Comparison of ENCODE assay signal across 21 cellular contexts in the genomic region with DNA sequence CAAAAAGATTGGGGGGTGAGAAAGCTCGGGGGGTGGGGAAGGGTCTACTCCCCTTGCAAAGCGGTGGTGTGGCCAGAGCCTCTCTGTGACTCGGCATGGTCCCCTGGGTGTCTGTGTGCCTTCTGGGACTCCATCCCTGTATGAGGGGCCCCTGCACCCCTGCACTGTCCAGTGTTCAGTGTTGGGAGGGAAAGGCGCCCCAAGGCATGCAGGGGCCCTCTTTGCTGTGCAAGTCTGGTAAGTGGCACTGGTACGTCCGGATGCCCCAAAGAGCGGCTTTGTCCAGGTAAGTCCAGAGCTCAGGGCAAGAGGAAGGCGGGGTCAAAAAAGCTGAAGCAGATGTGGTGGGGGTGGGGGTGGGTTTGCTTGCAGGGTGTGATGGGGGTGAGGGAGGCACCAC. TPM values are rescaled to one million over a fixed set of nuclear protein-coding genes. Genes with fewer than 3 reads are reported as not detected.
DNase-seq lines count a peak whose midpoint lies in the region; ATAC-seq and TF ChIP-seq lines count a peak whose summit lies in the region.
"Had no signal": no experiment of that assay in that cellular context is flagged by ENCODE, and none has a peak within 500 bp of the region (broad histone marks: within the 10 kb centered on the region; RNA-seq: fewer than 3 reads in every experiment).

No MANE protein-coding gene starts in this region.

- CTCF ChIA-PET in CD8-positive, alpha-beta T cell (lab: Charles Lee) = no interaction called here

- H4K20me1 ChIP-seq in BLaER1 treated with 17β-estradiol and CSF1 and Interleukin-3, amounts not matched to agents 10 nM and 100 nM = no peaks in the 10 kb centered on the region

- no peaks in the 10 kb centered on the region for H3K36me3 ChIP-seq in BLaER1 treated with 17β-estradiol and CSF1 and Interleukin-3, amounts not matched to agents 10 nM and 100 nM
- H3K36me3 ChIP-seq in CD8-positive, alpha-beta T cell (ENCODE audit: insufficient read depth, low read length) = no peaks in the 10 kb centered on the region
- H3K36me3 ChIP-seq in thyroid gland = no peaks in the 10 kb centered on the region

- DNase-seq in Right ventricle myocardium superior (peak; percentile 13), left cardiac atrium (no peak), right cardiac atrium (peak in 2 of 3 donors; percentile 7 to 20), posterior vena cava (ENCODE audit: low spot score) (peak; percentile 76), Ammon's horn (ENCODE audit: low spot score) (no peak), thyroid gland (no peak)
- DNase-seq in CD8-positive, alpha-beta T cell = no peak
- DNase-seq: 8988T; BE2C; Calu3; CD4-positive, alpha-beta memory T cell; DMS79 treated with DMSO at 0.1 percent for 48 hours; GF-D8; H7; HFFc6 had no signal

- no peak for TF ChIP-seq POLR2A in thyroid gland (IDR thresholded peaks at IDR 0.05)

- no peaks in the 10 kb centered on the region for H3K4me1 Mint-ChIP-seq in CD8-positive, alpha-beta T cell (ENCODE audit: low read depth)
- H3K4me1 Mint-ChIP-seq: CD14-positive monocyte; CD4-positive, alpha-beta memory T cell; GM23338 had no signal

- POLR2A ChIA-PET in CD8-positive, alpha-beta T cell (lab: Charles Lee) = no interaction called here

- peak overlapping the region in 7 of 11 experiments; percentile 56 to 73 (median 69); a peak in 11 of 22 replicates for H3K4me2 ChIP-seq in BLaER1 treated with 17β-estradiol and CSF1 and Interleukin-3, amounts not matched to agents 10 nM and 100 nM
- H3K4me2 ChIP-seq: GM23338 had no signal

- H3K27ac ChIP-seq in BLaER1 treated with 17β-estradiol and CSF1 and Interleukin-3, amounts not matched to agents 10 nM and 100 nM = no peak overlapping the region
- H3K27ac ChIP-seq in right cardiac atrium (ENCODE audit: low read length) (no peak overlapping the region), thyroid gland (no peak overlapping the region)
- no peak overlapping the region for H3K27ac ChIP-seq in CD8-positive, alpha-beta T cell (ENCODE audit: low read depth, low read length)
- H3K27ac ChIP-seq: HL-60 had no signal

- no peak overlapping the region for H3K9ac ChIP-seq in BLaER1 treated with 17β-estradiol and CSF1 and Interleukin-3, amounts not matched to agents 10 nM and 100 nM

- ATAC-seq in Right ventricle myocardium superior (ENCODE audit: poor library complexity) (no peak), left cardiac atrium (no peak), right cardiac atrium (no peak)
- ATAC-seq in CD8-positive, alpha-beta T cell = no peak
- ATAC-seq: GM23338, HCT116 had no signal

- peaks cover 10% of the 10 kb centered on the region for H3K27me3 Mint-ChIP-seq in CD8-positive, alpha-beta T cell (ENCODE audit: low read depth)

- H3K36me3 Mint-ChIP-seq in CD8-positive, alpha-beta T cell = no peaks in the 10 kb centered on the region
- H3K36me3 Mint-ChIP-seq: CD14-positive monocyte; CD4-positive, alpha-beta memory T cell had no signal

- no peaks in the 10 kb centered on the region for H3K9me3 Mint-ChIP-seq in CD8-positive, alpha-beta T cell

- no peak overlapping the region for H3K4me3 ChIP-seq in BLaER1 treated with 17β-estradiol and CSF1 and Interleukin-3, amounts not matched to agents 10 nM and 100 nM
- H3K4me3 ChIP-seq in right cardiac atrium (ENCODE audit: low read length) (no peak overlapping the region), thyroid gland (replicated peaks in 1 of 3) (no peak overlapping the region)
- no peak overlapping the region for H3K4me3 ChIP-seq in CD8-positive, alpha-beta T cell (ENCODE audit: low read depth, low read length)
- H3K4me3 ChIP-seq: GM23338 had no signal

- 86% methylated on average over 8 of the region's 8 CpGs for WGBS in right cardiac atrium
- WGBS in thyroid gland, 2 donors = 81 to 94% methylated on average over 8 of the region's 8 CpGs

- intact Hi-C loops in Right ventricle myocardium superior (cut with DNase I) (no loop called here), left cardiac atrium (cut with DNase I) (no loop called here), right cardiac atrium (cut with DNase I) (no loop called here), posterior vena cava (cut with DNase I) (loop anchor here in 1 of 2 donors (2.0 kb wide), 1 partner anchor 43 kb away; no protein-coding TSS in a partner anchor), thyroid gland (cut with DNase I) (no loop called here)
- intact Hi-C loops in CD8-positive, alpha-beta T cell (cut with DNase I, micrococcal nuclease) = no loop called here

- H3K27me3 ChIP-seq in BLaER1 treated with 17β-estradiol and CSF1 and Interleukin-3, amounts not matched to agents 10 nM and 100 nM = no peaks in the 10 kb centered on the region
- no peaks in the 10 kb centered on the region for H3K27me3 ChIP-seq in right cardiac atrium (ENCODE audit: control insufficient read depth, insufficient read depth)
- H3K27me3 ChIP-seq in CD8-positive, alpha-beta T cell (ENCODE audit: insufficient read depth, low read length) = no peaks in the 10 kb centered on the region
- no peaks in the 10 kb centered on the region for H3K27me3 ChIP-seq in thyroid gland
- H3K27me3 ChIP-seq: BE2C had no signal

- TF ChIP-seq CTCF in CD8-positive, alpha-beta T cell (IDR thresholded peaks at IDR 0.05) = no peak
- TF ChIP-seq CTCF in thyroid gland (IDR thresholded peaks at IDR 0.05) = no peak

- H3K4me3 Mint-ChIP-seq in CD8-positive, alpha-beta T cell = no peak overlapping the region
- H3K4me3 Mint-ChIP-seq: CD14-positive monocyte; CD4-positive, alpha-beta memory T cell; GM23338; HFFc6 had no signal

- H3K9me3 ChIP-seq in BLaER1 treated with 17β-estradiol and CSF1 and Interleukin-3, amounts not matched to agents 10 nM and 100 nM (replicated peaks in 1 of 11) = peaks cover 27 to 41% (median 31%) of the 10 kb centered on the region in 11 experiments
- H3K9me3 ChIP-seq in right cardiac atrium (ENCODE audit: control insufficient read depth, low read length) = no peaks in the 10 kb centered on the region
- H3K9me3 ChIP-seq in CD8-positive, alpha-beta T cell (ENCODE audit: low read length) = no peaks in the 10 kb centered on the region
- no peaks in the 10 kb centered on the region for H3K9me3 ChIP-seq in thyroid gland
- H3K9me3 ChIP-seq: BE2C had no signal

- H3K27ac Mint-ChIP-seq in CD8-positive, alpha-beta T cell = no peak overlapping the region
- H3K27ac Mint-ChIP-seq: CD14-positive monocyte; CD4-positive, alpha-beta memory T cell; GM23338; HFFc6 had no signal

- peaks cover 0 to 17% (median 13%) of the 10 kb centered on the region in 10 experiments; a peak in 16 of 20 replicates for H3K4me1 ChIP-seq in BLaER1 treated with 17β-estradiol and CSF1 and Interleukin-3, amounts not matched to agents 10 nM and 100 nM
- no peaks in the 10 kb centered on the region for H3K4me1 ChIP-seq in right cardiac atrium (ENCODE audit: control insufficient read depth, insufficient read depth, low read length)
- no peaks in the 10 kb centered on the region for H3K4me1 ChIP-seq in CD8-positive, alpha-beta T cell (ENCODE audit: insufficient read depth, low read length)
- H3K4me1 ChIP-seq in thyroid gland = no peaks in the 10 kb centered on the region
- H3K4me1 ChIP-seq: BE2C had no signal

RNA-seq across cellular contexts. Expression of a gene that starts 23.7 kb away (rescaled TPM):
- total RNA-seq in Right ventricle myocardium superior (not detected), left cardiac atrium (not detected), right cardiac atrium (not detected), posterior vena cava (not detected), thyroid gland (not detected)
- 0.05 TPM for polyA plus RNA-seq in right cardiac atrium
- not detected for total RNA-seq in CD8-positive, alpha-beta T cell
- total RNA-seq: CD4-positive, alpha-beta memory T cell; GM23338; H7; HFFc6 had no signal
- polyA plus RNA-seq: CD14-positive monocyte; CD4-positive, alpha-beta memory T cell; GM23338 had no signal

RNA-seq across cellular contexts. Expression of a gene that starts 53.9 kb away (rescaled TPM):
- total RNA-seq in Right ventricle myocardium superior (24.7 TPM), left cardiac atrium (10 to 100 TPM; 24.7 to 26.3 TPM), right cardiac atrium (10 to 100 TPM; 10.4 to 35.3 (median 18.3) TPM), posterior vena cava (10 to 100 TPM; 56.2 to 99.4 TPM), thyroid gland (10 to 100 TPM in 2 of 4 donors, 1 to 10 TPM in 2; 6.0 to 23.7 (median 9.4) TPM)
- 32.9 TPM for polyA plus RNA-seq in right cardiac atrium
- total RNA-seq in CD8-positive, alpha-beta T cell = not detected
- total RNA-seq: Calu3; CD4-positive, alpha-beta memory T cell; GM23338; HT1080 had no signal
- polyA plus RNA-seq: CD14-positive monocyte; CD4-positive, alpha-beta memory T cell; GM23338 had no signal

Comparison
In these comparisons a context has a peak if more than half of its experiments do, and no peak if none do; other contexts are left out.
1. DNase-seq: peak in Right ventricle myocardium superior (single experiment), right cardiac atrium (2 of 3) and posterior vena cava (single experiment); none in left cardiac atrium (single experiment), CD8-positive, alpha-beta T cell (0 of 7), Ammon's horn (single experiment) and thyroid gland (0 of 2).
2. RNA of a gene that starts 53.9 kb away (total RNA-seq): 56.2 to 99.4 TPM in posterior vena cava, 24.7 to 26.3 TPM in left cardiac atrium, 10.4 to 35.3 TPM in right cardiac atrium, 24.7 TPM in Right ventricle myocardium superior (single experiment) and 6.0 to 23.7 TPM in thyroid gland; not detected in CD8-positive, alpha-beta T cell; every median in the first group is over 4 times any median in the second.